In genomic region chr1:230598745-230599144, GRCh38 we compare ENCODE assay signal across 38 cellular contexts.
"Had no signal": no experiment of that assay in that cellular context is flagged by ENCODE, and none has a peak within 500 bp of the region (broad histone marks: within the 10 kb centered on the region; RNA-seq: fewer than 3 reads in every experiment).

No MANE protein-coding gene starts in this region.

- H3K36me3 Mint-ChIP-seq: activated naive CD4-positive, alpha-beta T cell treated with anti-CD3 and anti-CD28 coated beads, Interleukin-2, amount 10 ng/mL, durations not matched to agents 7 days and 5 days; activated naive CD4-positive, alpha-beta T cell treated with anti-CD3 and anti-CD28 coated beads, Interleukin-2, amount 50 U/mL, for 24 hours; activated naive CD4-positive, alpha-beta T cell treated with anti-CD3 and anti-CD28 coated beads, Interleukin-2, amount 50 U/mL, for 72 hours; activated naive CD8-positive, alpha-beta T cell; activated naive CD8-positive, alpha-beta T cell treated with anti-CD3 and anti-CD28 coated beads for 36 hours; activated naive CD8-positive, alpha-beta T cell treated with anti-CD3 and anti-CD28 coated beads, Interleukin-2, amount 10 ng/mL, durations not matched to agents 7 days and 5 days; brain had no signal

- H3K9me3 Mint-ChIP-seq: activated naive CD4-positive, alpha-beta T cell treated with anti-CD3 and anti-CD28 coated beads, Interleukin-2, amount 10 ng/mL, durations not matched to agents 7 days and 5 days; activated naive CD4-positive, alpha-beta T cell treated with anti-CD3 and anti-CD28 coated beads, Interleukin-2, amount 50 U/mL, for 24 hours; activated naive CD8-positive, alpha-beta T cell treated with anti-CD3 and anti-CD28 coated beads, Interleukin-2, amount 10 ng/mL, durations not matched to agents 7 days and 5 days; activated T-helper 1 cell treated with anti-CD3 and anti-CD28 coated beads, Interleukin-12 subunit alpha, Interleukin-12 subunit beta, Interleukin-2, Interleukin-4 antibody, amounts not matched to agents 30 ng/mL and 10 ng/mL and 1 ng/mL, durations not matched to agents 14 hours and 24 hours and 36 hours; activated T-helper 2 cell treated with anti-CD3 and anti-CD28 coated beads, Interferon-gamma antibody, Interleukin-2, Interleukin-4, amounts not matched to agents 10 μg/mL and 5 μg/mL and 100 μg/mL, durations not matched to agents 14 hours and 24 hours and 36 hours; central memory CD8-positive, alpha-beta T cell had no signal

- H3K36me3 ChIP-seq: adrenal gland, ascending aorta, brain microvascular endothelial cell, breast epithelium, cardiac muscle cell had no signal

- H3K9me3 ChIP-seq: adrenal gland, ascending aorta, body of pancreas had no signal

- H3K27me3 ChIP-seq: adrenal gland, ascending aorta, body of pancreas, brain microvascular endothelial cell, breast epithelium, cardiac muscle cell had no signal

- ATAC-seq: activated naive CD4-positive, alpha-beta T cell treated with anti-CD3 and anti-CD28 coated beads, Interleukin-2, amount 50 U/mL, for 72 hours; activated naive CD8-positive, alpha-beta T cell treated with anti-CD3 and anti-CD28 coated beads, Interleukin-2, amount 50 U/mL, for 24 hours; activated T-cell treated with anti-CD3 and anti-CD28 coated beads, Interleukin-2, amount 50 U/mL, for 4 hours; activated T-cell treated with anti-CD3 and anti-CD28 coated beads, Interleukin-2, amount 50 U/mL, for 72 hours; activated T-helper 17 cell treated with anti-CD3 and anti-CD28 coated beads, Interleukin-2, amount 50 U/mL, for 72 hours; body of pancreas had no signal

- H3K4me1 Mint-ChIP-seq: activated naive CD4-positive, alpha-beta T cell treated with anti-CD3 and anti-CD28 coated beads, Interleukin-2, amount 10 ng/mL, durations not matched to agents 7 days and 5 days; activated naive CD4-positive, alpha-beta T cell treated with anti-CD3 and anti-CD28 coated beads, Interleukin-2, amount 50 U/mL, for 24 hours; activated naive CD8-positive, alpha-beta T cell treated with anti-CD3 and anti-CD28 coated beads for 36 hours; activated naive CD8-positive, alpha-beta T cell treated with anti-CD3 and anti-CD28 coated beads, Interleukin-2, amount 10 ng/mL, durations not matched to agents 7 days and 5 days; activated naive CD8-positive, alpha-beta T cell treated with anti-CD3 and anti-CD28 coated beads, Interleukin-2, amount 50 U/mL, for 24 hours; activated T-helper 17 cell treated with anti-CD3 and anti-CD28 coated beads, Interleukin-2, amount 50 U/mL, for 72 hours; brain; central memory CD8-positive, alpha-beta T cell had no signal

- H3K4me3 ChIP-seq: adrenal gland, ascending aorta, body of pancreas, breast epithelium, cardiac muscle cell had no signal

- DNase-seq: activated effector memory CD4-positive, alpha-beta T cell treated with anti-CD3 and anti-CD28 coated beads, Interleukin-2, amount 50 U/mL, for 16 hours; activated effector memory CD4-positive, alpha-beta T cell treated with Interleukin-2 at 50 U/mL for 16 hours; activated gamma-delta T cell; activated gamma-delta T cell treated with Interleukin-2 at 50 U/mL for 16 hours; activated naive CD4-positive, alpha-beta T cell; activated naive CD4-positive, alpha-beta T cell treated with anti-CD3 and anti-CD28 coated beads for 36 hours; activated naive CD4-positive, alpha-beta T cell treated with anti-CD3 and anti-CD28 coated beads, Interleukin-2, amount 10 ng/mL, durations not matched to agents 7 days and 5 days; activated naive CD4-positive, alpha-beta T cell treated with anti-CD3 and anti-CD28 coated beads, Interleukin-2, amount 50 U/mL, for 16 hours; activated naive CD4-positive, alpha-beta T cell treated with Interleukin-2 at 50 U/mL for 16 hours; activated naive CD8-positive, alpha-beta T cell treated with anti-CD3 and anti-CD28 coated beads for 36 hours; activated naive CD8-positive, alpha-beta T cell treated with anti-CD3 and anti-CD28 coated beads, Interleukin-2, amount 10 ng/mL, durations not matched to agents 7 days and 5 days; activated naive CD8-positive, alpha-beta T cell treated with anti-CD3 and anti-CD28 coated beads, Interleukin-2, amount 50 U/mL, for 24 hours; activated T-cell treated with anti-CD3 and anti-CD28 coated beads, Interleukin-2, amount 50 U/mL, for 1 hour; activated T-cell treated with anti-CD3 and anti-CD28 coated beads, Interleukin-2, amount 50 U/mL, for 24 hours; activated T-cell treated with anti-CD3 and anti-CD28 coated beads, Interleukin-2, amount 50 U/mL, for 4 hours; activated T-cell treated with anti-CD3 and anti-CD28 coated beads, Interleukin-2, amount 50 U/mL, for 48 hours; activated T-cell treated with anti-CD3 and anti-CD28 coated beads, Interleukin-2, amount 50 U/mL, for 72 hours; adrenal gland; amniotic stem cell; amygdala; anterior cingulate cortex; aorta; body of pancreas; brain microvascular endothelial cell; caudate nucleus; central memory CD4-positive, alpha-beta T cell; cerebellar nuclear complex had no signal

- H3K27ac ChIP-seq: adrenal gland, ascending aorta, body of pancreas, brain microvascular endothelial cell, breast epithelium, cardiac muscle cell had no signal

- H3K27ac Mint-ChIP-seq: activated naive CD4-positive, alpha-beta T cell treated with anti-CD3 and anti-CD28 coated beads for 36 hours; activated naive CD4-positive, alpha-beta T cell treated with anti-CD3 and anti-CD28 coated beads, Interleukin-2, amount 10 ng/mL, durations not matched to agents 7 days and 5 days; activated naive CD4-positive, alpha-beta T cell treated with anti-CD3 and anti-CD28 coated beads, Interleukin-2, amount 50 U/mL, for 24 hours; activated naive CD4-positive, alpha-beta T cell treated with anti-CD3 and anti-CD28 coated beads, Interleukin-2, amount 50 U/mL, for 72 hours; activated naive CD8-positive, alpha-beta T cell; activated naive CD8-positive, alpha-beta T cell treated with anti-CD3 and anti-CD28 coated beads for 36 hours; activated naive CD8-positive, alpha-beta T cell treated with anti-CD3 and anti-CD28 coated beads, Interleukin-2, amount 10 ng/mL, durations not matched to agents 7 days and 5 days; activated naive CD8-positive, alpha-beta T cell treated with anti-CD3 and anti-CD28 coated beads, Interleukin-2, amount 50 U/mL, for 24 hours; activated T-cell treated with anti-CD3 and anti-CD28 coated beads, Interleukin-2, amount 50 U/mL, for 24 hours; activated T-cell treated with anti-CD3 and anti-CD28 coated beads, Interleukin-2, amount 50 U/mL, for 72 hours; activated T-helper 1 cell treated with anti-CD3 and anti-CD28 coated beads, Interleukin-12 subunit alpha, Interleukin-12 subunit beta, Interleukin-2, Interleukin-4 antibody, amounts not matched to agents 30 ng/mL and 10 ng/mL and 1 ng/mL, durations not matched to agents 14 hours and 24 hours and 36 hours; activated T-helper 17 cell treated with anti-CD3 and anti-CD28 coated beads, Interleukin-2, amount 50 U/mL, for 72 hours; activated T-helper 2 cell treated with anti-CD3 and anti-CD28 coated beads, Interferon-gamma antibody, Interleukin-2, Interleukin-4, amounts not matched to agents 10 μg/mL and 5 μg/mL and 100 μg/mL, durations not matched to agents 14 hours and 24 hours and 36 hours; brain had no signal

- H3K4me3 Mint-ChIP-seq: activated naive CD4-positive, alpha-beta T cell treated with anti-CD3 and anti-CD28 coated beads for 36 hours; activated naive CD4-positive, alpha-beta T cell treated with anti-CD3 and anti-CD28 coated beads, Interleukin-2, amount 10 ng/mL, durations not matched to agents 7 days and 5 days; activated naive CD4-positive, alpha-beta T cell treated with anti-CD3 and anti-CD28 coated beads, Interleukin-2, amount 50 U/mL, for 24 hours; activated naive CD8-positive, alpha-beta T cell; activated naive CD8-positive, alpha-beta T cell treated with anti-CD3 and anti-CD28 coated beads for 36 hours; activated naive CD8-positive, alpha-beta T cell treated with anti-CD3 and anti-CD28 coated beads, Interleukin-2, amount 10 ng/mL, durations not matched to agents 7 days and 5 days; activated naive CD8-positive, alpha-beta T cell treated with anti-CD3 and anti-CD28 coated beads, Interleukin-2, amount 50 U/mL, for 24 hours; activated T-cell treated with anti-CD3 and anti-CD28 coated beads, Interleukin-2, amount 50 U/mL, for 24 hours; activated T-cell treated with anti-CD3 and anti-CD28 coated beads, Interleukin-2, amount 50 U/mL, for 4 hours; activated T-cell treated with anti-CD3 and anti-CD28 coated beads, Interleukin-2, amount 50 U/mL, for 72 hours; activated T-helper 1 cell treated with anti-CD3 and anti-CD28 coated beads, Interleukin-12 subunit alpha, Interleukin-12 subunit beta, Interleukin-2, Interleukin-4 antibody, amounts not matched to agents 30 ng/mL and 10 ng/mL and 1 ng/mL, durations not matched to agents 14 hours and 24 hours and 36 hours; activated T-helper 17 cell treated with anti-CD3 and anti-CD28 coated beads, Interleukin-2, amount 50 U/mL, for 72 hours; brain; central memory CD8-positive, alpha-beta T cell had no signal

- H3K4me1 ChIP-seq: adrenal gland, ascending aorta, breast epithelium had no signal
